In the genomic region with DNA sequence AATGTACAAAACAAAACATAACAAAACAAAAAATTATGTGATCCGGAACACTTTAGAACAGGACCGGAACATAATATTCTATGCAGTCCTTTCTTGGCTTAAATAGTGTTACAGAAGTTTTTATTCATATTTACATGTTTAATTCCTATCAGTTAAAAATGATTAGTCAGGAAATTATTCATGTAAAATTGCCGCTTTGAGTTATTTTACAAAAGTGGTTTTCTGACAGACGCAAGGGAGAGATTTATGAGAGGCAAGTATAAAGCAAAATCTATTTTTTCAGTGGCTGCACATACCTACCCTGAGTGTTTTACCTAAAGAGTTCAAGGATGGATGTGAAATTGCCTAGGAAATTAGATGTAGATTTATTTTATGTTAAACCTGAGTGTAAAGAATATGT, we compare ENCODE assay signal across 35 cellular contexts.
"Had no signal": no experiment of that assay in that cellular context is flagged by ENCODE, and none has a peak within 500 bp of the region (broad histone marks: within the 10 kb centered on the region; RNA-seq: fewer than 3 reads in every experiment).

No MANE protein-coding gene starts in this region.

- H3K4me1 Mint-ChIP-seq: activated B cell treated with CpG ODN at 0.5 μM for 24 hours; activated CD4-positive, alpha-beta T cell treated with anti-CD3 and anti-CD28 coated beads, Interleukin-2, amount 10 ng/mL, durations not matched to agents 24 days and 14 days; activated naive CD8-positive, alpha-beta T cell treated with anti-CD3 and anti-CD28 coated beads for 36 hours; activated T-helper 17 cell treated with anti-CD3 and anti-CD28 coated beads, Interleukin-2, amount 50 U/mL, for 72 hours; brain; central memory CD8-positive, alpha-beta T cell; T-cell; T-helper 17 cell had no signal

- H3K27ac ChIP-seq: adrenal gland, cardiac muscle cell, VCaP had no signal

- DNase-seq: activated B cell treated with CpG ODN at 0.5 μM for 24 hours; activated CD4-positive, alpha-beta memory T cell treated with anti-CD3 and anti-CD28 coated beads for 36 hours; activated CD4-positive, alpha-beta T cell treated with anti-CD3 and anti-CD28 coated beads for 4 hours; activated CD4-positive, alpha-beta T cell treated with anti-CD3 and anti-CD28 coated beads, Interleukin-2, amount 10 ng/mL, durations not matched to agents 24 days and 14 days; activated CD4-positive, alpha-beta T cell treated with anti-CD3 and anti-CD28 coated beads, Interleukin-2, amount 50 U/mL, for 1 hour; activated CD4-positive, alpha-beta T cell treated with anti-CD3 and anti-CD28 coated beads, Interleukin-2, amount 50 U/mL, for 4 hours; activated CD4-positive, CD25-positive, alpha-beta regulatory T cell treated with anti-CD3 and anti-CD28 coated beads, Interleukin-2, amount 50 U/mL, for 72 hours; activated CD8-positive, alpha-beta memory T cell treated with anti-CD3 and anti-CD28 coated beads, Interleukin-2, amount 50 U/mL, for 4 hours; activated CD8-positive, alpha-beta T cell treated with anti-CD3 and anti-CD28 coated beads for 36 hours; activated effector memory CD4-positive, alpha-beta T cell treated with anti-CD3 and anti-CD28 coated beads, Interleukin-2, amount 50 U/mL, for 16 hours; activated gamma-delta T cell treated with Interleukin-2 at 50 U/mL for 16 hours; activated naive CD4-positive, alpha-beta T cell; activated naive CD4-positive, alpha-beta T cell treated with anti-CD3 and anti-CD28 coated beads for 36 hours; activated naive CD4-positive, alpha-beta T cell treated with anti-CD3 and anti-CD28 coated beads, Interleukin-2, amount 50 U/mL, for 16 hours; activated naive CD8-positive, alpha-beta T cell treated with anti-CD3 and anti-CD28 coated beads for 36 hours; activated T-cell treated with anti-CD3 and anti-CD28 coated beads for 4 hours; activated T-cell treated with anti-CD3 and anti-CD28 coated beads, Interleukin-2, amount 50 U/mL, for 1 hour; activated T-cell treated with anti-CD3 and anti-CD28 coated beads, Interleukin-2, amount 50 U/mL, for 4 hours; activated T-cell treated with anti-CD3 and anti-CD28 coated beads, Interleukin-2, amount 50 U/mL, for 72 hours; adrenal gland; amniotic stem cell; aorta; caudate nucleus; cerebellar nuclear complex; T-cell; T-helper 17 cell had no signal

- H3K9me3 Mint-ChIP-seq: activated B cell treated with CpG ODN at 0.5 μM for 24 hours; activated CD4-positive, alpha-beta memory T cell treated with anti-CD3 and anti-CD28 coated beads for 36 hours; activated CD4-positive, alpha-beta T cell treated with anti-CD3 and anti-CD28 coated beads, Interleukin-2, amount 10 ng/mL, durations not matched to agents 24 days and 14 days; activated CD8-positive, alpha-beta T cell treated with anti-CD3 and anti-CD28 coated beads for 36 hours; activated naive CD4-positive, alpha-beta T cell treated with anti-CD3 and anti-CD28 coated beads for 36 hours; activated naive CD4-positive, alpha-beta T cell treated with anti-CD3 and anti-CD28 coated beads, Interleukin-2, amount 50 U/mL, for 72 hours; activated naive CD8-positive, alpha-beta T cell treated with anti-CD3 and anti-CD28 coated beads for 36 hours; activated T-helper 1 cell treated with anti-CD3 and anti-CD28 coated beads, Interleukin-12 subunit alpha, Interleukin-12 subunit beta, Interleukin-2, Interleukin-4 antibody, amounts not matched to agents 30 ng/mL and 10 ng/mL and 1 ng/mL, durations not matched to agents 14 hours and 24 hours and 36 hours; activated T-helper 17 cell treated with anti-CD3 and anti-CD28 coated beads, Interleukin-2, amount 50 U/mL, for 72 hours; brain had no signal

- H3K27me3 ChIP-seq: adrenal gland, cardiac muscle cell had no signal

- FAIRE-seq: bronchial epithelial cell, TTC549 had no signal

- H3K4me3 ChIP-seq: adrenal gland, cardiac muscle cell had no signal

- H3K4me1 ChIP-seq: adrenal gland had no signal

- H3K36me3 ChIP-seq: adrenal gland, cardiac muscle cell had no signal

- H3K36me3 Mint-ChIP-seq: activated CD4-positive, alpha-beta memory T cell treated with anti-CD3 and anti-CD28 coated beads for 36 hours; activated naive CD4-positive, alpha-beta T cell treated with anti-CD3 and anti-CD28 coated beads, Interleukin-2, amount 50 U/mL, for 72 hours; activated naive CD8-positive, alpha-beta T cell treated with anti-CD3 and anti-CD28 coated beads for 36 hours; brain; T-cell had no signal

- H3K27me3 Mint-ChIP-seq: activated B cell treated with CpG ODN at 0.5 μM for 24 hours; activated CD4-positive, alpha-beta T cell treated with anti-CD3 and anti-CD28 coated beads, Interleukin-2, amount 10 ng/mL, durations not matched to agents 24 days and 14 days; activated CD8-positive, alpha-beta T cell treated with anti-CD3 and anti-CD28 coated beads for 36 hours; activated naive CD8-positive, alpha-beta T cell treated with anti-CD3 and anti-CD28 coated beads for 36 hours; activated T-helper 17 cell treated with anti-CD3 and anti-CD28 coated beads, Interleukin-2, amount 50 U/mL, for 72 hours; brain; central memory CD8-positive, alpha-beta T cell; T-cell; T-helper 17 cell had no signal

- H3K9me3 ChIP-seq: adrenal gland had no signal

- H3K27ac Mint-ChIP-seq: activated B cell treated with CpG ODN at 0.5 μM for 24 hours; activated CD4-positive, alpha-beta memory T cell treated with anti-CD3 and anti-CD28 coated beads for 36 hours; activated CD4-positive, alpha-beta T cell treated with anti-CD3 and anti-CD28 coated beads, Interleukin-2, amount 10 ng/mL, durations not matched to agents 24 days and 14 days; activated CD8-positive, alpha-beta T cell treated with anti-CD3 and anti-CD28 coated beads for 36 hours; activated naive CD4-positive, alpha-beta T cell treated with anti-CD3 and anti-CD28 coated beads for 36 hours; activated naive CD4-positive, alpha-beta T cell treated with anti-CD3 and anti-CD28 coated beads, Interleukin-2, amount 50 U/mL, for 72 hours; activated naive CD8-positive, alpha-beta T cell treated with anti-CD3 and anti-CD28 coated beads for 36 hours; activated T-cell treated with anti-CD3 and anti-CD28 coated beads, Interleukin-2, amount 50 U/mL, for 72 hours; activated T-helper 1 cell treated with anti-CD3 and anti-CD28 coated beads, Interleukin-12 subunit alpha, Interleukin-12 subunit beta, Interleukin-2, Interleukin-4 antibody, amounts not matched to agents 30 ng/mL and 10 ng/mL and 1 ng/mL, durations not matched to agents 14 hours and 24 hours and 36 hours; activated T-helper 17 cell treated with anti-CD3 and anti-CD28 coated beads, Interleukin-2, amount 50 U/mL, for 72 hours; brain; T-cell; T-helper 17 cell had no signal

- H3K4me3 Mint-ChIP-seq: activated B cell treated with CpG ODN at 0.5 μM for 24 hours; activated CD4-positive, alpha-beta memory T cell treated with anti-CD3 and anti-CD28 coated beads for 36 hours; activated CD4-positive, alpha-beta T cell treated with anti-CD3 and anti-CD28 coated beads, Interleukin-2, amount 10 ng/mL, durations not matched to agents 24 days and 14 days; activated CD8-positive, alpha-beta T cell treated with anti-CD3 and anti-CD28 coated beads for 36 hours; activated naive CD4-positive, alpha-beta T cell treated with anti-CD3 and anti-CD28 coated beads for 36 hours; activated naive CD8-positive, alpha-beta T cell treated with anti-CD3 and anti-CD28 coated beads for 36 hours; activated T-cell treated with anti-CD3 and anti-CD28 coated beads, Interleukin-2, amount 50 U/mL, for 4 hours; activated T-cell treated with anti-CD3 and anti-CD28 coated beads, Interleukin-2, amount 50 U/mL, for 72 hours; activated T-helper 1 cell treated with anti-CD3 and anti-CD28 coated beads, Interleukin-12 subunit alpha, Interleukin-12 subunit beta, Interleukin-2, Interleukin-4 antibody, amounts not matched to agents 30 ng/mL and 10 ng/mL and 1 ng/mL, durations not matched to agents 14 hours and 24 hours and 36 hours; activated T-helper 17 cell treated with anti-CD3 and anti-CD28 coated beads, Interleukin-2, amount 50 U/mL, for 72 hours; brain; central memory CD8-positive, alpha-beta T cell; T-cell; T-helper 17 cell had no signal

- ATAC-seq: activated CD8-positive, alpha-beta T cell treated with anti-CD3 and anti-CD28 coated beads for 36 hours; activated naive CD4-positive, alpha-beta T cell treated with anti-CD3 and anti-CD28 coated beads, Interleukin-2, amount 50 U/mL, for 72 hours; activated T-cell treated with anti-CD3 and anti-CD28 coated beads, Interleukin-2, amount 50 U/mL, for 4 hours; activated T-cell treated with anti-CD3 and anti-CD28 coated beads, Interleukin-2, amount 50 U/mL, for 72 hours; activated T-helper 17 cell treated with anti-CD3 and anti-CD28 coated beads, Interleukin-2, amount 50 U/mL, for 72 hours; T-cell; T-helper 17 cell had no signal
